19 cellular contexts compared by ENCODE assay signal in genomic region chr1:24562625-24563024, GRCh38. TPM values are rescaled to one million over a fixed set of nuclear protein-coding genes. Genes with fewer than 3 reads are reported as not detected.
DNase-seq lines count a peak whose midpoint lies in the region; ATAC-seq and TF ChIP-seq lines count a peak whose summit lies in the region.
"Had no signal": no experiment of that assay in that cellular context is flagged by ENCODE, and none has a peak within 500 bp of the region (broad histone marks: within the 10 kb centered on the region; RNA-seq: fewer than 3 reads in every experiment).

No MANE protein-coding gene starts in this region.

- RAD21 ChIA-PET in HCT116 (lab: Charles Lee; ENCODE audit: low non-redundant PET in 1 of 2, low total read pairs in 2 of 2, uncharacterized antibody in 2 of 2, unreplicated experiment in 2 of 2), result no interaction called here

- intact Hi-C loops in HCT116 (cut with micrococcal nuclease), result no loop called here
- intact Hi-C loops in mucosa of descending colon (cut with DNase I, micrococcal nuclease), result no loop called here

- H3K4me2 ChIP-seq in HCT116 (ENCODE audit: low read length), result peak overlapping the region; percentile 55

- H3K36me3 Mint-ChIP-seq in effector memory CD8-positive, alpha-beta T cell (ENCODE audit: insufficient read depth), result no peaks in the 10 kb centered on the region
- H3K36me3 Mint-ChIP-seq in activated naive CD4-positive, alpha-beta T cell treated with anti-CD3 and anti-CD28 coated beads, Interleukin-2, amount 10 ng/mL, durations not matched to agents 7 days and 5 days, result no peaks in the 10 kb centered on the region

- peaks cover 0 to 2% of the 10 kb centered on the region in 2 donors for H3K4me1 Mint-ChIP-seq in effector memory CD8-positive, alpha-beta T cell (ENCODE audit: low read depth in 2 of 2)
- H3K4me1 Mint-ChIP-seq in activated naive CD4-positive, alpha-beta T cell treated with anti-CD3 and anti-CD28 coated beads, Interleukin-2, amount 10 ng/mL, durations not matched to agents 7 days and 5 days, result peaks cover 10% of the 10 kb centered on the region

- no peaks in the 10 kb centered on the region for H3K36me3 ChIP-seq in HCT116 (ENCODE audit: control insufficient read depth in 1 of 2, insufficient read depth in 2 of 2, low read length in 2 of 2)
- no peaks in the 10 kb centered on the region for H3K36me3 ChIP-seq in mucosa of descending colon (ENCODE audit: low read depth)
- H3K36me3 ChIP-seq: neutrophil had no signal

- no peak for TF ChIP-seq POLR2A in HCT116 (IDR thresholded peaks at IDR 0.05; ENCODE audit: borderline replicate concordance, extremely low read depth, insufficient read depth, insufficient read length)

- H3K27ac ChIP-seq in HCT116 (ENCODE audit: low read depth, low read length) (no peak overlapping the region), VCaP (peak overlapping the region; percentile 51)
- H3K27ac ChIP-seq: neutrophil had no signal

- no TSS peak for BruUV-seq in HCT116 (replicated peaks; lab: Mats Ljungman, UMichigan)

- H4K20me1 ChIP-seq in HCT116 (ENCODE audit: insufficient read depth), result no peaks in the 10 kb centered on the region

- DNase-seq in HCT116 (ENCODE audit: low read depth, low spot score) (no peak), NCI-H1417 treated with DMSO at 0.1 percent for 48 hours (lab: John Stamatoyannopoulos, UW) (peak; percentile 48), mucosa of descending colon (peak in 2 of 3 donors; percentile 46 to 59)
- no peak for DNase-seq in effector CD8-positive, alpha-beta T cell (lab: John Stamatoyannopoulos, UW)
- no peak for DNase-seq in effector memory CD8-positive, alpha-beta T cell
- DNase-seq in activated naive CD4-positive, alpha-beta T cell treated with anti-CD3 and anti-CD28 coated beads, Interleukin-2, amount 10 ng/mL, durations not matched to agents 7 days and 5 days, result no peak
- DNase-seq: activated CD8-positive, alpha-beta T cell treated with anti-CD3 and anti-CD28 coated beads for 36 hours; activated effector memory CD4-positive, alpha-beta T cell treated with anti-CD3 and anti-CD28 coated beads, Interleukin-2, amount 50 U/mL, for 16 hours; CD4-positive, alpha-beta T cell; head of caudate nucleus; OCI-M1; stimulated activated CD4-positive, alpha-beta T cell treated with anti-CD3 and anti-CD28 coated beads, Interleukin-15, amount 100 ng/mL, for 24 hours; trophoblast cell had no signal

- H3K9me3 ChIP-seq in HCT116 (ENCODE audit: control insufficient read depth in 1 of 2, insufficient read depth in 1 of 2, low read depth in 1 of 2, low read length in 2 of 2), result no peaks in the 10 kb centered on the region
- no peaks in the 10 kb centered on the region for H3K9me3 ChIP-seq in mucosa of descending colon
- H3K9me3 ChIP-seq: neutrophil had no signal

- no peaks in the 10 kb centered on the region for H3K27me3 ChIP-seq in HCT116 (ENCODE audit: insufficient read depth, low read length)

- no peaks in the 10 kb centered on the region for H3K9me3 Mint-ChIP-seq in effector memory CD8-positive, alpha-beta T cell
- H3K9me3 Mint-ChIP-seq in activated naive CD4-positive, alpha-beta T cell treated with anti-CD3 and anti-CD28 coated beads, Interleukin-2, amount 10 ng/mL, durations not matched to agents 7 days and 5 days, result no peaks in the 10 kb centered on the region
- H3K9me3 Mint-ChIP-seq: activated CD8-positive, alpha-beta T cell treated with anti-CD3 and anti-CD28 coated beads for 36 hours; CD4-positive, alpha-beta T cell; T-helper 1 cell treated with Interleukin-12 subunit alpha and Interleukin-12 subunit beta and Interleukin-4 antibody, amounts not matched to agents 30 μg/mL and 1 μg/mL, for 36 hours had no signal

- CTCF ChIA-PET in HCT116 (lab: Charles Lee), result interaction anchor here (1.1 kb wide), 1 partner anchor 268 kb away, joined by 3 read pairs; no protein-coding TSS in a partner anchor
- CTCF ChIA-PET in activated naive CD4-positive, alpha-beta T cell treated with anti-CD3 and anti-CD28 coated beads, Interleukin-2, amount 10 ng/mL, durations not matched to agents 7 days and 5 days (lab: Charles Lee), result interaction anchor here (0.7 to 1.9 kb wide), 2 partner anchors 24 to 499 kb away, joined by 3 to 6 read pairs; no protein-coding TSS in a partner anchor

- H3K4me3 Mint-ChIP-seq in effector memory CD8-positive, alpha-beta T cell, result no peak overlapping the region
- no peak overlapping the region for H3K4me3 Mint-ChIP-seq in activated naive CD4-positive, alpha-beta T cell treated with anti-CD3 and anti-CD28 coated beads, Interleukin-2, amount 10 ng/mL, durations not matched to agents 7 days and 5 days
- H3K4me3 Mint-ChIP-seq: activated CD8-positive, alpha-beta T cell treated with anti-CD3 and anti-CD28 coated beads for 36 hours; CD4-positive, alpha-beta T cell; T-helper 1 cell treated with Interleukin-12 subunit alpha and Interleukin-12 subunit beta and Interleukin-4 antibody, amounts not matched to agents 30 μg/mL and 1 μg/mL, for 36 hours had no signal

- POLR2A ChIA-PET in HCT116 (lab: Charles Lee), result no interaction called here

- H3K9ac ChIP-seq in HCT116 (ENCODE audit: low read length), result no peak overlapping the region

- H3K79me2 ChIP-seq in HCT116 (ENCODE audit: insufficient read depth, low read length), result no peaks in the 10 kb centered on the region

- no peaks in the 10 kb centered on the region for H3K9me2 ChIP-seq in HCT116 (ENCODE audit: insufficient read depth)

- no peak overlapping the region for H3K27ac Mint-ChIP-seq in effector memory CD8-positive, alpha-beta T cell
- no peak overlapping the region for H3K27ac Mint-ChIP-seq in activated naive CD4-positive, alpha-beta T cell treated with anti-CD3 and anti-CD28 coated beads, Interleukin-2, amount 10 ng/mL, durations not matched to agents 7 days and 5 days
- H3K27ac Mint-ChIP-seq: activated CD8-positive, alpha-beta T cell treated with anti-CD3 and anti-CD28 coated beads for 36 hours; CD4-positive, alpha-beta T cell; T-helper 1 cell treated with Interleukin-12 subunit alpha and Interleukin-12 subunit beta and Interleukin-4 antibody, amounts not matched to agents 30 μg/mL and 1 μg/mL, for 36 hours had no signal

- H3K27me3 Mint-ChIP-seq in effector memory CD8-positive, alpha-beta T cell, result peaks cover 15 to 26% of the 10 kb centered on the region in 2 donors
- H3K27me3 Mint-ChIP-seq in activated naive CD4-positive, alpha-beta T cell treated with anti-CD3 and anti-CD28 coated beads, Interleukin-2, amount 10 ng/mL, durations not matched to agents 7 days and 5 days, result peaks cover 65% of the 10 kb centered on the region

- TF ChIP-seq RAD21 in HCT116 (IDR thresholded peaks at IDR 0.05; ENCODE audit: low read depth), result no peak

- no peak overlapping the region for H3K4me3 ChIP-seq in HCT116 (replicated peaks in 1 of 2; ENCODE audit: low read depth in 1 of 2, low read length in 2 of 2)
- no peak overlapping the region for H3K4me3 ChIP-seq in mucosa of descending colon
- H3K4me3 ChIP-seq: lung had no signal

- H3K4me1 ChIP-seq in HCT116 (ENCODE audit: control insufficient read depth in 1 of 2, insufficient read depth in 2 of 2, low read length in 2 of 2), result peaks cover 33 to 34% of the 10 kb centered on the region in 2 experiments; a peak in 3 of 4 replicates
- no peaks in the 10 kb centered on the region for H3K4me1 ChIP-seq in mucosa of descending colon (ENCODE audit: low read depth)

- H2AFZ ChIP-seq in HCT116 (ENCODE audit: low read depth, low read length, poor library complexity, severe bottlenecking), result no peak overlapping the region

- TF ChIP-seq CTCF in HCT116 (IDR thresholded peaks at IDR 0.05 in 2 of 3, conservative IDR thresholded peaks at IDR 0.05 in 1 of 3; ENCODE audit: borderline replicate concordance in 1 of 3, insufficient read depth in 1 of 3, low read depth in 2 of 3, low read length in 2 of 3), result no peak
- no peak for TF ChIP-seq CTCF in VCaP (conservative IDR thresholded peaks at IDR 0.05)
- TF ChIP-seq CTCF in mucosa of descending colon (IDR thresholded peaks at IDR 0.05), result no peak

- ATAC-seq in HCT116, result peak; percentile 10; the same call in 1 of the 2 replicates
- ATAC-seq in mucosa of descending colon, result peak; percentile 42
- no peak for ATAC-seq in GM19395 (IDR thresholded peaks at IDR 0.05; ENCODE audit: unreplicated experiment)
- no peak for ATAC-seq in effector memory CD8-positive, alpha-beta T cell (replicated peaks)
- ATAC-seq: activated CD8-positive, alpha-beta T cell treated with anti-CD3 and anti-CD28 coated beads for 36 hours had no signal

TF ChIP-seq in HCT116, 20 proteins besides CTCF, POLR2A, EP300 and RAD21:
- TF ChIP-seq POLR2AphosphoS5 (IDR thresholded peaks at IDR 0.05; ENCODE audit: low read depth, low read length) (0 out of 2 replicates have a peak, but pooled peaks have one; percentile 21), SIN3A (IDR thresholded peaks at IDR 0.05; ENCODE audit: low read depth) (no peak), SP1 (IDR thresholded peaks at IDR 0.05; ENCODE audit: low read depth) (peak; percentile 15; the same call in 1 of the 2 replicates), MAX (IDR thresholded peaks at IDR 0.05) (no peak)
- TF ChIP-seq, protein P1, sequence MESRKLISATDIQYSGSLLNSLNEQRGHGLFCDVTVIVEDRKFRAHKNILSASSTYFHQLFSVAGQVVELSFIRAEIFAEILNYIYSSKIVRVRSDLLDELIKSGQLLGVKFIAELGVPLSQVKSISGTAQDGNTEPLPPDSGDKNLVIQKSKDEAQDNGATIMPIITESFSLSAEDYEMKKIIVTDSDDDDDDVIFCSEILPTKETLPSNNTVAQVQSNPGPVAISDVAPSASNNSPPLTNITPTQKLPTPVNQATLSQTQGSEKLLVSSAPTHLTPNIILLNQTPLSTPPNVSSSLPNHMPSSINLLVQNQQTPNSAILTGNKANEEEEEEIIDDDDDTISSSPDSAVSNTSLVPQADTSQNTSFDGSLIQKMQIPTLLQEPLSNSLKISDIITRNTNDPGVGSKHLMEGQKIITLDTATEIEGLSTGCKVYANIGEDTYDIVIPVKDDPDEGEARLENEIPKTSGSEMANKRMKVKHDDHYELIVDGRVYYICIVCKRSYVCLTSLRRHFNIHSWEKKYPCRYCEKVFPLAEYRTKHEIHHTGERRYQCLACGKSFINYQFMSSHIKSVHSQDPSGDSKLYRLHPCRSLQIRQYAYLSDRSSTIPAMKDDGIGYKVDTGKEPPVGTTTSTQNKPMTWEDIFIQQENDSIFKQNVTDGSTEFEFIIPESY (IDR thresholded peaks at IDR 0.05; ENCODE audit: extremely low read depth, insufficient replicate concordance, low read length), result no peak

RNA-seq across cellular contexts. Expression of gene NCMAP, which starts 6.7 kb away (rescaled TPM):
- total RNA-seq in HCT116 (2021; ENCODE audit: unreplicated experiment) (0.84 TPM), mucosa of descending colon (1 to 10 TPM in 2 of 3 donors, under 1 TPM in 1; 0.60 to 1.9 (median 1.9) TPM)
- polyA plus RNA-seq in HCT116 (2012), result 0.65 and 0.99 TPM in 2 replicates
- total RNA-seq: CD4-positive, alpha-beta T cell; endothelial cell of umbilical vein had no signal
- polyA plus RNA-seq: endothelial cell of umbilical vein had no signal

RNA-seq across cellular contexts. Expression of gene RCAN3, which starts 60.0 kb away (rescaled TPM):
- total RNA-seq in HCT116 (2021; ENCODE audit: unreplicated experiment) (13.3 TPM), mucosa of descending colon (10 to 100 TPM in 2 of 3 donors, 1 to 10 TPM in 1; 9.2 to 15.0 (median 12.8) TPM)
- 6.9 and 7.9 TPM in 2 replicates for polyA plus RNA-seq in HCT116 (2012)

Comparison
In these comparisons a context has a peak if more than half of its experiments do, and no peak if none do; other contexts are left out.
1. ATAC-seq: peak in HCT116 (single experiment) and mucosa of descending colon (single experiment); none in GM19395 (single experiment) and effector memory CD8-positive, alpha-beta T cell (single experiment).
2. DNase-seq: peak in NCI-H1417 treated with DMSO at 0.1 percent for 48 hours (single experiment) and mucosa of descending colon (2 of 3); none in HCT116 (single experiment), effector CD8-positive, alpha-beta T cell (single experiment), effector memory CD8-positive, alpha-beta T cell (0 of 3) and activated naive CD4-positive, alpha-beta T cell treated with anti-CD3 and anti-CD28 coated beads, Interleukin-2, amount 10 ng/mL, durations not matched to agents 7 days and 5 days (single experiment).